In the genomic region with DNA sequence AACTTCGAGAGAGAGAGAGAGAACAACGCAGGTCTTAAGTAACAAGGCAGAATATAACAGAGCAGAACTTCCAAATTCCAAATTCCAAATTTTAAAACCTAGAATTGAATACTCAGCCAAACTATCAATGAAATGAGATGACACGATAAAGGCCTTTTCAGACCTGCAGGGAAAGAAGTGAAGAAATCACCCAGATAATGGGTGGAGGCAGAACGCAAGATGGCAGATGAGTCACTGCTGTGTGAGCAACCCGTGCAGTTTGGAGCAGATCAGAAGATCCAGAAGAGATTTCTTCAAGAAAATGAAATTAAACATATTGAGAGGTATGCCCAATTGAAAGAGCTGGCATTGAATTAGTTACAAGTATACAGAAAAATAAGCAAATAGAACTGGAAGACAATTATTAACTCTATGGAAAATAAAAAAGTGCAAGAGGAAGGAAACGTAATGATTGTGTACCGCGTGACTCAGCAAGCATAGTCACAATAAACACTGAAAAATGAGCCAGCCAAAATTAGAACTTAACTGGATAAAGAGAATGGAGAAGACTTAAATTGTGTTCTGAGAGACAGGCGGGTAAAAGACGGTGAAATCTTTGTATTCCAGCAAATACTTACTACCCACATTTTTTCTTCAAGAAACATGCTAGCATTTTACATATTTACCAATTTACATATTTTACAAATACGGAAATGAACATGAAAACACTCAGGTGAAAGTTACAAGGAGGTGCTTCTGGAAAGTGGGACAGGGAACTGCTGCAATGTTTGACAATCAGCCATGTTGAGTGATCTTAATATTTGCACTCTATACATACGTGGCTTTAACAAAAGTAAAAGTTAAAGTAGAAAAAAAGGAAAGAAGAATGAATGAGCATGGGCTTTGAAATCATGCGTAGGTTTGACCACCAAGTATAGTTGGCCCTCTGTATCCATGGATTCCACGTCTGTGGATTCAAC, we compare ENCODE assay signal across 9 cellular contexts.
DNase-seq lines count a peak whose midpoint lies in the region.
"Had no signal": no experiment of that assay in that cellular context is flagged by ENCODE, and none has a peak within 500 bp of the region (broad histone marks: within the 10 kb centered on the region; RNA-seq: fewer than 3 reads in every experiment).

No MANE protein-coding gene starts in this region.

- H3K4me3 ChIP-seq in skeletal muscle cell (ENCODE audit: low read depth, low read length), result no peak overlapping the region

- DNase-seq in GM04503 (ENCODE audit: low read depth), result peak; percentile 57
- peak; percentile 78 for DNase-seq in RPMI7951 (ENCODE audit: low read depth)
- DNase-seq in fibroblast of gingiva (ENCODE audit: low read depth), result peak; percentile 72
- peak; percentile 58 for DNase-seq in skeletal muscle cell (ENCODE audit: low read depth)
- no peak for DNase-seq in amygdala (lab: John Stamatoyannopoulos, UW)
- no peak for DNase-seq in GM19240 (ENCODE audit: insufficient read length, low spot score)
- DNase-seq in activated CD4-positive, alpha-beta T cell treated with anti-CD3 and anti-CD28 coated beads for 4 hours, result no peak
- no peak for DNase-seq in effector CD4-positive, alpha-beta T cell
- DNase-seq: NCI-H774 had no signal

Comparison
In these comparisons a context has a peak if more than half of its experiments do, and no peak if none do; other contexts are left out.
1. DNase-seq: peak in GM04503 (single experiment), RPMI7951 (single experiment), fibroblast of gingiva (single experiment) and skeletal muscle cell (single experiment); none in amygdala (0 of 56), GM19240 (single experiment), activated CD4-positive, alpha-beta T cell treated with anti-CD3 and anti-CD28 coated beads for 4 hours (0 of 2) and effector CD4-positive, alpha-beta T cell (single experiment).